30 cellular contexts compared by ENCODE assay signal in the genomic region with DNA sequence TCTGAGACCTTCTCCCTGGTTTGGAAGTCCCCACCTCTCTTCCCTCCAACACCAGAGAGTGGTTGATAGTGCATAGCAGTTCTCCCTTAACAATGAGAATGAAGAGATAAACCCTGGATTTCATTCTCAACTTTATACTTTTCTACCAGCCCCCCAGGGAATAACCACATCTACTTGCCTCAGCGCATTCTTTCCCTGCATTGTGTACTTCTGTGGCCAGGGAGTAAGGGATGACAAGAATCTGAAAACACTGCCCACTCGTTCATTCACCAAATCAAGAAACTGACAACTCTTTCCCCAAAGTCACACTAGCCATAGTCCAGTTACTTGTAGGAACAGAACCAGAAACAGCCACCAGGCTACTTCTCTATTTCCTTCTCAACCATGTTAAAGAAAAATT. TPM values are rescaled to one million over a fixed set of nuclear protein-coding genes. Genes with fewer than 3 reads are reported as not detected.
DNase-seq lines count a peak whose midpoint lies in the region; ATAC-seq, FAIRE-seq and TF ChIP-seq lines count a peak whose summit lies in the region.
"Had no signal": no experiment of that assay in that cellular context is flagged by ENCODE, and none has a peak within 500 bp of the region (broad histone marks: within the 10 kb centered on the region; RNA-seq: fewer than 3 reads in every experiment).

No MANE protein-coding gene starts in this region.

- no peak overlapping the region for H2BK120ac ChIP-seq in H1 (replicated peaks; ENCODE audit: low read depth, low read length)

- TF ChIP-seq POLR2A in H1 (IDR thresholded peaks at IDR 0.05; ENCODE audit: control extremely low read depth in 1 of 2, low read depth in 2 of 2, low read length in 2 of 2) = no peak

- peaks cover 9% of the 10 kb centered on the region for H3K9me3 Mint-ChIP-seq in progenitor cell of endocrine pancreas (ENCODE audit: low read depth)
- H3K9me3 Mint-ChIP-seq: activated CD4-positive, alpha-beta memory T cell treated with anti-CD3 and anti-CD28 coated beads for 36 hours; CD8-positive, alpha-beta memory T cell had no signal

- no peak overlapping the region for H3K56ac ChIP-seq in H1 (replicated peaks; ENCODE audit: insufficient read length, low read depth, low read length)

- H4K20me1 ChIP-seq in DOHH2 (ENCODE audit: control insufficient read depth, insufficient read depth, low read depth, low read length) = no peaks in the 10 kb centered on the region
- no peaks in the 10 kb centered on the region for H4K20me1 ChIP-seq in H1 (replicated peaks in 1 of 2; ENCODE audit: control insufficient read depth in 1 of 2, insufficient read depth in 2 of 2, low read length in 2 of 2)

- peak; percentile 22 for DNase-seq in RPMI7951 (ENCODE audit: low read depth)
- no peak for DNase-seq in H1 (ENCODE audit: low read depth in 1 of 2, low spot score in 2 of 2)
- DNase-seq in progenitor cell of endocrine pancreas (ENCODE audit: low spot score, unreplicated experiment) = no peak
- DNase-seq in H4 (ENCODE audit: low spot score) = no peak
- DNase-seq in NCI-H2171 treated with DMSO at 0.1 percent for 48 hours (lab: John Stamatoyannopoulos, UW) = no peak
- no peak for DNase-seq in NCI-H1105 treated with DMSO at 0.1 percent for 48 hours (lab: John Stamatoyannopoulos, UW)
- DNase-seq: activated CD4-positive, alpha-beta memory T cell treated with anti-CD3 and anti-CD28 coated beads for 36 hours; activated CD4-positive, CD25-positive, alpha-beta regulatory T cell; activated effector memory CD4-positive, alpha-beta T cell treated with anti-CD3 and anti-CD28 coated beads, Interleukin-2, amount 50 U/mL, for 16 hours; CD8-positive, alpha-beta memory T cell; dorsolateral prefrontal cortex; foreskin fibroblast; GOT3; hippocampal formation; left ventricle myocardium superior; mucosa of descending colon; NCI-H2171; NCI-H69; psoas muscle; stimulated activated CD4-positive, alpha-beta T cell treated with anti-CD3 and anti-CD28 coated beads, Interleukin-2, amount 100 ng/mL, for 24 hours; stimulated activated naive B cell treated with anti-CD40 and anti-IgM and Interleukin-4, amounts not matched to agents 10 μg/mL and 1 μg/mL and 100 μg/mL, for 72 hours; T-helper 9 cell; thyroid gland had no signal

- H3K4me3 ChIP-seq in DOHH2 (ENCODE audit: low read length) (no peak overlapping the region), H1 (ENCODE audit: extremely low read depth in 1 of 4, insufficient read depth in 2 of 4, low read depth in 3 of 4, low read length in 4 of 4) (no peak overlapping the region)
- H3K4me3 ChIP-seq: dorsolateral prefrontal cortex, mucosa of descending colon, psoas muscle, skin epidermis, thyroid gland had no signal

- H3K9ac ChIP-seq in H1 (replicated peaks in 1 of 4; ENCODE audit: extremely low read depth in 1 of 4, low read depth in 3 of 4, low read length in 3 of 4) = no peak overlapping the region

- H3K79me2 ChIP-seq in DOHH2 (ENCODE audit: control insufficient read depth, low read length) = no peaks in the 10 kb centered on the region
- H3K79me2 ChIP-seq in H1 (ENCODE audit: control insufficient read depth in 1 of 2, insufficient read depth in 2 of 2, low read length in 2 of 2) = no peaks in the 10 kb centered on the region

- no peak for TF ChIP-seq EP300 in H1 (IDR thresholded peaks at IDR 0.05; ENCODE audit: borderline replicate concordance in 1 of 2, low read depth in 2 of 2, low read length in 2 of 2)

- H2AFZ ChIP-seq in H1 (ENCODE audit: low read length) = 0 out of 2 replicates have a peak overlapping the region, but pooled peaks have one; percentile 57

- H2BK20ac ChIP-seq in H1 (ENCODE audit: low read length) = no peak overlapping the region

- CTCF ChIA-PET in H1 (lab: Charles Lee; ENCODE audit: partially characterized antibody) = no interaction called here

- no peak for ATAC-seq in GM18868 (IDR thresholded peaks at IDR 0.05; ENCODE audit: unreplicated experiment)
- ATAC-seq: HepG2; left ventricle myocardium superior; mucosa of descending colon; psoas muscle; stimulated activated naive B cell treated with anti-CD40 and anti-IgM and Interleukin-4, amounts not matched to agents 10 μg/mL and 1 μg/mL and 100 μg/mL, for 72 hours had no signal

- no peak for TF ChIP-seq CTCF in DOHH2 (IDR thresholded peaks at IDR 0.05; ENCODE audit: low read depth, low read length, poor library complexity, severe bottlenecking)
- TF ChIP-seq CTCF in H1 (IDR thresholded peaks at IDR 0.05; ENCODE audit: control extremely low read depth in 1 of 3, insufficient read depth in 1 of 3, low read depth in 1 of 3, low read length in 3 of 3) = no peak
- TF ChIP-seq CTCF in progenitor cell of endocrine pancreas (IDR thresholded peaks at IDR 0.05; ENCODE audit: unreplicated experiment) = no peak

- H3K79me1 ChIP-seq in H1 (ENCODE audit: low read depth, low read length) = no peaks in the 10 kb centered on the region

- H3K23ac ChIP-seq in H1 (ENCODE audit: insufficient read length) = no peak overlapping the region

- no peak overlapping the region for H2BK15ac ChIP-seq in H1 (ENCODE audit: low read length)

- 85% methylated on average over 2 of the region's 2 CpGs; no CpG with 5 or more reads in 1 of the 2 experiments for WGBS in H1 (ENCODE audit: extremely low coverage in 1 of 2, insufficient coverage in 1 of 2, insufficient read length in 1 of 2, insufficient replicate concordance in 2 of 2, low coverage in 1 of 2, low lambda C conversion rate in 2 of 2, missing lambda C conversion rate in 1 of 2), 2 experiments

- TF ChIP-seq RAD21 in H1 (IDR thresholded peaks at IDR 0.05 in 1 of 2, conservative IDR thresholded peaks at IDR 0.05 in 1 of 2; ENCODE audit: low read depth in 2 of 2, low read length in 2 of 2) = no peak

- H4K8ac ChIP-seq in H1 (ENCODE audit: extremely low read depth, insufficient read depth, low read length) = no peak overlapping the region

- H3K27ac Mint-ChIP-seq in progenitor cell of endocrine pancreas = peak overlapping the region; percentile 26
- H3K27ac Mint-ChIP-seq: activated CD4-positive, alpha-beta memory T cell treated with anti-CD3 and anti-CD28 coated beads for 36 hours; stimulated activated naive B cell treated with anti-CD40 and anti-IgM and Interleukin-4, amounts not matched to agents 10 μg/mL and 1 μg/mL and 100 μg/mL, for 72 hours had no signal

- POLR2A ChIA-PET in H1 (lab: Charles Lee; ENCODE audit: partially characterized antibody) = no interaction called here

- H3K27me3 ChIP-seq in DOHH2 (ENCODE audit: control insufficient read depth, low read length) = no peaks in the 10 kb centered on the region
- H3K27me3 ChIP-seq in H1 (replicated peaks in 1 of 4; ENCODE audit: control insufficient read depth in 3 of 4, extremely low read depth in 1 of 4, insufficient read depth in 3 of 4, low read length in 3 of 4) = no peaks in the 10 kb centered on the region
- H3K27me3 ChIP-seq: dorsolateral prefrontal cortex, thyroid gland had no signal

- H3K36me3 ChIP-seq in DOHH2 (ENCODE audit: control insufficient read depth, low read length) (no peaks in the 10 kb centered on the region), H1 (ENCODE audit: control insufficient read depth in 2 of 4, insufficient read depth in 4 of 4, low read length in 3 of 4) (no peaks in the 10 kb centered on the region)
- H3K36me3 ChIP-seq: thyroid gland had no signal

- peaks cover 1% of the 10 kb centered on the region for H3K36me3 Mint-ChIP-seq in progenitor cell of endocrine pancreas (ENCODE audit: insufficient read depth)
- H3K36me3 Mint-ChIP-seq: activated CD4-positive, alpha-beta memory T cell treated with anti-CD3 and anti-CD28 coated beads for 36 hours; CD8-positive, alpha-beta memory T cell; stimulated activated naive B cell treated with anti-CD40 and anti-IgM and Interleukin-4, amounts not matched to agents 10 μg/mL and 1 μg/mL and 100 μg/mL, for 72 hours had no signal

- H4K5ac ChIP-seq in H1 (ENCODE audit: insufficient read length, low read depth, low read length) = no peak overlapping the region

- no peak overlapping the region for H3K14ac ChIP-seq in H1 (ENCODE audit: insufficient read length)

- H3K23me2 ChIP-seq in H1 (ENCODE audit: low read depth, low read length) = no peaks in the 10 kb centered on the region

- peaks cover 9% of the 10 kb centered on the region; the same call in 1 of the 2 replicates for H3F3A ChIP-seq in DOHH2 (ENCODE audit: control insufficient read depth, insufficient read depth)

- H3K9me3 ChIP-seq in DOHH2 (ENCODE audit: control insufficient read depth, insufficient read depth, low read length) = no peaks in the 10 kb centered on the region
- no peaks in the 10 kb centered on the region for H3K9me3 ChIP-seq in H1 (ENCODE audit: insufficient read depth in 2 of 2, low read depth in 1 of 2, low read length in 1 of 2)
- H3K9me3 ChIP-seq: mucosa of descending colon, psoas muscle, thyroid gland had no signal

- no peak overlapping the region for H3K4me3 Mint-ChIP-seq in progenitor cell of endocrine pancreas (ENCODE audit: low read depth)
- H3K4me3 Mint-ChIP-seq: activated CD4-positive, alpha-beta memory T cell treated with anti-CD3 and anti-CD28 coated beads for 36 hours; CD8-positive, alpha-beta memory T cell; neural crest cell; stimulated activated naive B cell treated with anti-CD40 and anti-IgM and Interleukin-4, amounts not matched to agents 10 μg/mL and 1 μg/mL and 100 μg/mL, for 72 hours had no signal

- H3K4me1 ChIP-seq in DOHH2 (ENCODE audit: control insufficient read depth, low read length) (peaks cover 50% of the 10 kb centered on the region), H1 (replicated peaks in 1 of 4; ENCODE audit: control insufficient read depth in 3 of 4, insufficient read depth in 4 of 4, low read length in 3 of 4) (peaks cover 0 to 5% (median 1%) of the 10 kb centered on the region in 4 experiments; a peak in 3 of 7 replicates)
- H3K4me1 ChIP-seq: psoas muscle, thyroid gland had no signal

- no peak for FAIRE-seq in H1 (lab: Jason Lieb, UNC)
- FAIRE-seq: endothelial cell of umbilical vein, HepG2 had no signal

- no peak overlapping the region for H2BK12ac ChIP-seq in H1 (ENCODE audit: low read depth, low read length)

- H3K27ac ChIP-seq in DOHH2 (ENCODE audit: low read depth, low read length) = 0 out of 2 replicates have a peak overlapping the region, but pooled peaks have one; percentile 15
- H3K27ac ChIP-seq in H1 (ENCODE audit: low read depth, low read length) = no peak overlapping the region
- H3K27ac ChIP-seq: dorsolateral prefrontal cortex, HL-60, psoas muscle, skin epidermis, thyroid gland had no signal

- H4K91ac ChIP-seq in H1 (replicated peaks; ENCODE audit: insufficient read length, low read length) = no peak overlapping the region

- H3K4ac ChIP-seq in H1 (replicated peaks; ENCODE audit: insufficient read length, low read depth, low read length) = no peak overlapping the region

- no peak overlapping the region for H2AK5ac ChIP-seq in H1 (ENCODE audit: low read depth, low read length)

- peaks cover 10% of the 10 kb centered on the region for H3K4me1 Mint-ChIP-seq in progenitor cell of endocrine pancreas (ENCODE audit: low read depth)
- H3K4me1 Mint-ChIP-seq: CD8-positive, alpha-beta memory T cell; neural crest cell had no signal

- H3K4me2 ChIP-seq in DOHH2 (ENCODE audit: low read length) (no peak overlapping the region), H1 (ENCODE audit: insufficient read depth in 1 of 2, low read depth in 2 of 2, low read length in 2 of 2) (no peak overlapping the region)

- H3K18ac ChIP-seq in H1 (ENCODE audit: extremely low read depth, low read length) = no peak overlapping the region

- H2BK5ac ChIP-seq in H1 (ENCODE audit: low read depth, low read length) = no peak overlapping the region

- H3K27me3 Mint-ChIP-seq in progenitor cell of endocrine pancreas = no peaks in the 10 kb centered on the region
- H3K27me3 Mint-ChIP-seq: activated CD4-positive, alpha-beta memory T cell treated with anti-CD3 and anti-CD28 coated beads for 36 hours; stimulated activated naive B cell treated with anti-CD40 and anti-IgM and Interleukin-4, amounts not matched to agents 10 μg/mL and 1 μg/mL and 100 μg/mL, for 72 hours had no signal

- H3K9me2 ChIP-seq in DOHH2 (replicated peaks; ENCODE audit: control insufficient read depth, low read length) = no peaks in the 10 kb centered on the region

RNA-seq across cellular contexts. Expression of gene SPIN1, which starts 46.0 kb away (rescaled TPM):
- total RNA-seq in RPMI7951 (2014; rRNA removed; shearing (Covaris generic)) = 63.5 and 75.9 TPM in 2 replicates
- total RNA-seq in H1 (2021; fragmentation: NEBNext Ultra II Directional; extraction: Animal tissue kit (Norgen Biotek cat#: 25700)) = 139 and 143 TPM in 2 replicates
- polyA plus RNA-seq in H1 (2011; rRNA removed) = 38.3 and 69.9 TPM in 2 replicates
- polyA plus RNA-seq in H1 (2011; cell fraction: cytosol; rRNA removed) = 68.6 TPM
- polyA plus RNA-seq in H1 (2011; cell fraction: nucleus; rRNA removed) = 29.1 TPM
- polyA plus RNA-seq in H1 (2012, experiment 1 of 2) = 51.7 to 79.7 TPM (median 59.9 TPM) in 4 replicates
- polyA plus RNA-seq in H1 (2012, experiment 2 of 2) = 7.1 TPM
- 55.2 TPM for polyA plus RNA-seq in H1 (2013, experiment 1 of 2)
- 58.5 TPM for polyA plus RNA-seq in H1 (2013, experiment 2 of 2)
- 107 and 126 TPM in 2 replicates for polyA minus RNA-seq in H1 (2011; rRNA and poly(A)+ RNA removed)
- 39.2 TPM for polyA minus RNA-seq in H1 (2011; cell fraction: cytosol; rRNA and poly(A)+ RNA removed)
- 41.7 TPM for polyA minus RNA-seq in H1 (2011; cell fraction: nucleus; rRNA and poly(A)+ RNA removed)
- total RNA-seq in progenitor cell of endocrine pancreas = 151 and 154 TPM in 2 replicates
- total RNA-seq in H4 (2014; rRNA removed; shearing (Covaris generic)) = 63.5 and 64.4 TPM in 2 replicates
